ENCODE assay signal across 8 cellular contexts in the genomic region with DNA sequence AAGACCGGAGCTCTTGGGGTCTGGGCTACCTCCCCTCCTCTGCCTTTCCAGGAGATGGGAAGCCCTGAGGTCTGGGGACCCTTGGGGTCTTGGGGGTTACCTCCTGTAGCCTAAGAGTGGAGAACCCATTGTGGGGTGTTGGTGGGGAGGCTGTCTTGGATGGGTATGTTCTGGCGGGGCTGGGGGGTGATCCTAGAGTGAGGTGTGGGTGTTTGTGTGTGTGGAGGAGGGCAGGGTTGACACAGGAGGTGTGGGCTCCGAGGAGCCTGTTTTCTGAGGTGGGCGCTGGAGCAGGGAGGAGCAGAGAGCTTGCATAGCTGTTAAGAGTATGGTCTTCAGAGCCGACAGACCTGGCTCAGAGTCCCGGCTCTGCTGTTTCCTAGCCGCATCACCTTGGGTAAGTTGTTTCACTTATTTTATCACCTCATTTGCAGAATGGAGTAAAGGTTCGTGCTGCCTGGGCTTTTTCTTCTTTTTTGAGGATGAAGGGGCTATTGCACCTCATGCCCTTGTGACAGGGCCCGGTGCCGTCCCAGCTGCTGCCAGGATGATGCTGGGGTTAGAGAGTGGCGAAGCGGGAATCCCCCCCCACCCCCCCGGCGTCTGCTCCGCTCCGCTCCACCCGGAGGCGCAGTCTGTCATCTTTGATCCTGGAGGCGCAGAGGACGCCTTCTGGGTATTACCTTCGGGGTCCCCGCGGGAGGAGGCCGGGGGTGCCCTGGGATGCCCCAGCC. TPM values are rescaled to one million over a fixed set of nuclear protein-coding genes. Genes with fewer than 3 reads are reported as not detected.
A peak's percentile ranks its signal among the peaks of the same experiment; 100 is the strongest.
DNase-seq lines count a peak whose midpoint lies in the region; ATAC-seq and TF ChIP-seq lines count a peak whose summit lies in the region.

No MANE protein-coding gene starts in this region.

- H3K4me3 Mint-ChIP-seq in CD4-positive, CD25-positive, alpha-beta regulatory T cell = peak overlapping the region; percentile 90 to 98 (median 91)
- H3K4me3 Mint-ChIP-seq in central memory CD8-positive, alpha-beta T cell = peak overlapping the region; percentile 79
- peak overlapping the region; percentile 84 for H3K4me3 Mint-ChIP-seq in neural crest cell

- TF ChIP-seq CTCF in neural crest cell (conservative IDR thresholded peaks at IDR 0.05) (no peak), adrenal gland (IDR thresholded peaks at IDR 0.05) (no peak)

- H3K36me3 ChIP-seq in CD4-positive, CD25-positive, alpha-beta regulatory T cell (ENCODE audit: control insufficient read depth, insufficient read depth, low read length) = no peaks in the 10 kb centered on the region
- H3K36me3 ChIP-seq in adrenal gland (replicated peaks in 1 of 2) = no peaks in the 10 kb centered on the region

- H3K4me1 ChIP-seq in CD4-positive, CD25-positive, alpha-beta regulatory T cell (ENCODE audit: control insufficient read depth, insufficient read depth, low read length, poor library complexity, severe bottlenecking) = peaks cover 46% of the 10 kb centered on the region
- peaks cover 10 to 32% of the 10 kb centered on the region in 2 donors for H3K4me1 ChIP-seq in adrenal gland (replicated peaks in 1 of 2)

- H3K4me1 Mint-ChIP-seq in CD4-positive, CD25-positive, alpha-beta regulatory T cell = peaks cover 11 to 89% (median 43%) of the 10 kb centered on the region in 4 donors
- peaks cover 72% of the 10 kb centered on the region for H3K4me1 Mint-ChIP-seq in central memory CD8-positive, alpha-beta T cell
- H3K4me1 Mint-ChIP-seq in neural crest cell = peaks cover 93% of the 10 kb centered on the region

- H3K36me3 Mint-ChIP-seq in CD4-positive, CD25-positive, alpha-beta regulatory T cell = peaks cover 12% of the 10 kb centered on the region
- peaks cover 6% of the 10 kb centered on the region for H3K36me3 Mint-ChIP-seq in central memory CD8-positive, alpha-beta T cell (ENCODE audit: insufficient read depth)
- no peaks in the 10 kb centered on the region for H3K36me3 Mint-ChIP-seq in neural crest cell (ENCODE audit: low read depth)

- intact Hi-C loops in adrenal gland (cut with DNase I) = no loop called here

- peak; percentile 30 to 34 for ATAC-seq in CD4-positive, CD25-positive, alpha-beta regulatory T cell (ENCODE audit: low read depth in 2 of 2)
- ATAC-seq in GM19397 (IDR thresholded peaks at IDR 0.05; ENCODE audit: unreplicated experiment) (peak; percentile 49), HG03460 (IDR thresholded peaks at IDR 0.05; ENCODE audit: unreplicated experiment) (peak; percentile 44)
- peak; percentile 57 for ATAC-seq in central memory CD8-positive, alpha-beta T cell (replicated peaks; ENCODE audit: extremely low read depth, poor library complexity, severe bottlenecking)

- H3K27ac Mint-ChIP-seq in CD4-positive, CD25-positive, alpha-beta regulatory T cell = peak overlapping the region; percentile 69 to 93 (median 92)
- peak overlapping the region; percentile 91 for H3K27ac Mint-ChIP-seq in central memory CD8-positive, alpha-beta T cell (ENCODE audit: low read depth)
- H3K27ac Mint-ChIP-seq in neural crest cell (ENCODE audit: unreplicated experiment) = no peak overlapping the region

- H3K4me3 ChIP-seq in CD4-positive, CD25-positive, alpha-beta regulatory T cell (ENCODE audit: low read depth, low read length) = peak overlapping the region; percentile 74
- peak overlapping the region in 2 of 4 donors; percentile 49 to 70 for H3K4me3 ChIP-seq in adrenal gland

- H3K27ac ChIP-seq in CD4-positive, CD25-positive, alpha-beta regulatory T cell (ENCODE audit: insufficient read depth, low read length, poor library complexity, severe bottlenecking) = peak overlapping the region; percentile 80
- H3K27ac ChIP-seq in adrenal gland = peak overlapping the region in 1 of 5 donors; percentile 72

- no peaks in the 10 kb centered on the region for H3K27me3 ChIP-seq in CD4-positive, CD25-positive, alpha-beta regulatory T cell (ENCODE audit: control insufficient read depth, insufficient read depth, low read length)
- no peaks in the 10 kb centered on the region for H3K27me3 ChIP-seq in adrenal gland

- H3K27me3 Mint-ChIP-seq in CD4-positive, CD25-positive, alpha-beta regulatory T cell = no peaks in the 10 kb centered on the region
- no peaks in the 10 kb centered on the region for H3K27me3 Mint-ChIP-seq in central memory CD8-positive, alpha-beta T cell
- peaks cover 16% of the 10 kb centered on the region for H3K27me3 Mint-ChIP-seq in neural crest cell (ENCODE audit: low read depth)

- no peak for TF ChIP-seq POLR2A in adrenal gland (IDR thresholded peaks at IDR 0.05)

- H3K9me3 Mint-ChIP-seq in CD4-positive, CD25-positive, alpha-beta regulatory T cell = no peaks in the 10 kb centered on the region
- H3K9me3 Mint-ChIP-seq in central memory CD8-positive, alpha-beta T cell = no peaks in the 10 kb centered on the region
- H3K9me3 Mint-ChIP-seq in neural crest cell = no peaks in the 10 kb centered on the region

- peak in 1 of 3 donors; percentile 44 for DNase-seq in CD4-positive, CD25-positive, alpha-beta regulatory T cell
- DNase-seq in central memory CD8-positive, alpha-beta T cell (ENCODE audit: low spot score in 2 of 2) = no peak
- no peak for DNase-seq in neural crest cell (ENCODE audit: low read depth, low spot score)
- DNase-seq in NCI-H2081 treated with DMSO at 0.1 percent for 48 hours (lab: John Stamatoyannopoulos, UW) = no peak
- no peak for DNase-seq in adrenal gland
- no peak for DNase-seq in NCI-H1092 (lab: John Stamatoyannopoulos, UW)

- WGBS in adrenal gland, 4 donors = 11 to 27% (median 18%) methylated on average over 11 to 24 of the region's 24 CpGs

- H3K9me3 ChIP-seq in CD4-positive, CD25-positive, alpha-beta regulatory T cell (ENCODE audit: control insufficient read depth in 2 of 2, low read length in 2 of 2) = no peaks in the 10 kb centered on the region
- no peaks in the 10 kb centered on the region for H3K9me3 ChIP-seq in adrenal gland (replicated peaks in 1 of 3)

RNA-seq across cellular contexts. Expression of gene TET3, which starts 17.2 kb away (rescaled TPM):
- total RNA-seq in CD4-positive, CD25-positive, alpha-beta regulatory T cell = 26.3 TPM
- under 1 TPM; 0.22 to 0.30 (median 0.26) TPM for polyA plus RNA-seq in CD4-positive, CD25-positive, alpha-beta regulatory T cell
- total RNA-seq in neural crest cell (30.2 and 30.3 TPM in 2 replicates), adrenal gland (1 to 10 TPM; 1.6 to 8.6 (median 6.4) TPM)
- 1 to 10 TPM; 1.3 to 5.7 (median 1.3) TPM for polyA plus RNA-seq in adrenal gland
